ENCODE assay signal across 8 cellular contexts in genomic region chr2:46983065-46983801, GRCh38. TPM values are rescaled to one million over a fixed set of nuclear protein-coding genes. Genes with fewer than 3 reads are reported as not detected.
A peak's percentile ranks its signal among the peaks of the same experiment; 100 is the strongest.
DNase-seq lines count a peak whose midpoint lies in the region; ATAC-seq and TF ChIP-seq lines count a peak whose summit lies in the region.

No MANE protein-coding gene starts in this region.

- H3K79me2 ChIP-seq in smooth muscle cell (ENCODE audit: low read depth): peaks cover 10% of the 10 kb centered on the region

- peak overlapping the region; percentile 27 to 100 (median 98) for H3K27ac ChIP-seq in dorsolateral prefrontal cortex
- H3K27ac ChIP-seq in smooth muscle cell (ENCODE audit: low read depth): peak overlapping the region; percentile 39

- no peak overlapping the region for H2AFZ ChIP-seq in smooth muscle cell (ENCODE audit: low read depth)

- peaks cover 6% of the 10 kb centered on the region for H3F3A ChIP-seq in smooth muscle cell (ENCODE audit: low read depth)

- H3K27me3 Mint-ChIP-seq in natural killer cell treated with Interleukin-12 subunit alpha and Interleukin-12 subunit beta and Interleukin-15 and Interleukin-18, amount 100 ng/mL, for 72 hours: no peaks in the 10 kb centered on the region
- H3K27me3 Mint-ChIP-seq in natural killer cell (ENCODE audit: low read depth in 2 of 2): no peaks in the 10 kb centered on the region

- peak overlapping the region; percentile 26 to 96 for H3K27ac Mint-ChIP-seq in natural killer cell treated with Interleukin-12 subunit alpha and Interleukin-12 subunit beta and Interleukin-15 and Interleukin-18, amount 100 ng/mL, for 72 hours
- H3K27ac Mint-ChIP-seq in natural killer cell: no peak overlapping the region

- H3K27me3 ChIP-seq in dorsolateral prefrontal cortex: no peaks in the 10 kb centered on the region
- no peaks in the 10 kb centered on the region for H3K27me3 ChIP-seq in smooth muscle cell (ENCODE audit: low read depth)

- TF ChIP-seq CTCF in natural killer cell (IDR thresholded peaks at IDR 0.05): no peak
- no peak for TF ChIP-seq CTCF in dorsolateral prefrontal cortex (IDR thresholded peaks at IDR 0.05 in 54 of 56, conservative IDR thresholded peaks at IDR 0.05 in 2 of 56; ENCODE audit: low read depth in 1 of 56, partially characterized antibody in 56 of 56)
- no peak for TF ChIP-seq CTCF in smooth muscle cell (IDR thresholded peaks at IDR 0.05; ENCODE audit: borderline replicate concordance, insufficient read depth, poor library complexity, severe bottlenecking)

- no peaks in the 10 kb centered on the region for H3K36me3 Mint-ChIP-seq in natural killer cell treated with Interleukin-12 subunit alpha and Interleukin-12 subunit beta and Interleukin-15 and Interleukin-18, amount 100 ng/mL, for 72 hours
- H3K36me3 Mint-ChIP-seq in natural killer cell: no peaks in the 10 kb centered on the region

- H4K20me1 ChIP-seq in smooth muscle cell (ENCODE audit: low read depth): peaks cover 4% of the 10 kb centered on the region

- no peak overlapping the region for H3K9ac ChIP-seq in smooth muscle cell (ENCODE audit: low read depth)

- no peak for DNase-seq in natural killer cell treated with Interleukin-12 subunit alpha and Interleukin-12 subunit beta and Interleukin-15 and Interleukin-18, amount 100 ng/mL, for 72 hours (ENCODE audit: low spot score)
- no peak for DNase-seq in natural killer cell
- peak; percentile 77 for DNase-seq in NOMO-1 treated with dmso at 0.1 percent for 144 hours (lab: John Stamatoyannopoulos, UW; ENCODE audit: unreplicated experiment)
- no peak for DNase-seq in dorsolateral prefrontal cortex
- DNase-seq in smooth muscle cell (lab: John Stamatoyannopoulos, UW; ENCODE audit: unreplicated experiment): no peak
- no peak for DNase-seq in NCI-H146 (lab: John Stamatoyannopoulos, UW)
- no peak for DNase-seq in NCI-H1048 (lab: John Stamatoyannopoulos, UW)

- 61% methylated on average over 13 of the region's 13 CpGs for WGBS in smooth muscle cell (ENCODE audit: low lambda C conversion rate)

- H3K4me1 ChIP-seq in smooth muscle cell (ENCODE audit: low read depth): peaks cover 20% of the 10 kb centered on the region

- ATAC-seq in natural killer cell treated with Interleukin-12 subunit alpha and Interleukin-12 subunit beta and Interleukin-15 and Interleukin-18, amount 100 ng/mL, for 72 hours: no peak
- no peak for ATAC-seq in natural killer cell
- peak; percentile 39 for ATAC-seq in HG02763 (IDR thresholded peaks at IDR 0.05; ENCODE audit: unreplicated experiment)

- H3K4me3 Mint-ChIP-seq in natural killer cell treated with Interleukin-12 subunit alpha and Interleukin-12 subunit beta and Interleukin-15 and Interleukin-18, amount 100 ng/mL, for 72 hours: peak overlapping the region; percentile 34
- H3K4me3 Mint-ChIP-seq in natural killer cell: no peak overlapping the region

- H3K9me3 ChIP-seq in smooth muscle cell (replicated peaks; ENCODE audit: low read depth): no peaks in the 10 kb centered on the region

- no peaks in the 10 kb centered on the region for H3K36me3 ChIP-seq in smooth muscle cell (ENCODE audit: low read depth)

- peaks cover 40 to 52% of the 10 kb centered on the region in 2 donors for H3K4me1 Mint-ChIP-seq in natural killer cell treated with Interleukin-12 subunit alpha and Interleukin-12 subunit beta and Interleukin-15 and Interleukin-18, amount 100 ng/mL, for 72 hours (ENCODE audit: low read depth in 2 of 2)
- peaks cover 19 to 35% of the 10 kb centered on the region in 2 donors for H3K4me1 Mint-ChIP-seq in natural killer cell

- no peaks in the 10 kb centered on the region for H3K9me3 Mint-ChIP-seq in natural killer cell treated with Interleukin-12 subunit alpha and Interleukin-12 subunit beta and Interleukin-15 and Interleukin-18, amount 100 ng/mL, for 72 hours
- no peaks in the 10 kb centered on the region for H3K9me3 Mint-ChIP-seq in natural killer cell

- no peak overlapping the region for H3K4me2 ChIP-seq in smooth muscle cell

- intact Hi-C loops in natural killer cell (cut with micrococcal nuclease) (no loop called here), dorsolateral prefrontal cortex (cut with DNase I) (no loop called here)

- H3K4me3 ChIP-seq in dorsolateral prefrontal cortex (peak overlapping the region in 12 of 59 donors; percentile 3 to 22 (median 8)), smooth muscle cell (no peak overlapping the region)

RNA-seq across cellular contexts. Expression of gene TTC7A, which starts 42.2 kb away (rescaled TPM):
- total RNA-seq in natural killer cell treated with Interleukin-12 subunit alpha and Interleukin-12 subunit beta and Interleukin-15 and Interleukin-18, amount 100 ng/mL, for 72 hours: 10 to 100 TPM; 52.5 to 68.6 TPM
- total RNA-seq in natural killer cell: 10 to 100 TPM; 27.2 to 41.4 (median 35.6) TPM
- total RNA-seq in dorsolateral prefrontal cortex: 10 to 100 TPM; 15.2 to 63.1 (median 25.3) TPM
- 10.2 and 10.6 TPM in 2 replicates for total RNA-seq in smooth muscle cell
- polyA plus RNA-seq in smooth muscle cell: 10.1 and 12.8 TPM in 2 replicates

Comparison
In these comparisons a context has a peak if more than half of its experiments do, and no peak if none do; other contexts are left out.
1. H3K27ac Mint-ChIP-seq: peak in natural killer cell treated with Interleukin-12 subunit alpha and Interleukin-12 subunit beta and Interleukin-15 and Interleukin-18, amount 100 ng/mL, for 72 hours (2 of 2); none in natural killer cell (0 of 2).